In genomic region chr2:13046557-13047165, GRCh38 we compare ENCODE assay signal across 10 cellular contexts.
A peak's percentile ranks its signal among the peaks of the same experiment; 100 is the strongest.
DNase-seq lines count a peak whose midpoint lies in the region; ATAC-seq lines count a peak whose summit lies in the region.
"Had no signal": no experiment of that assay in that cellular context is flagged by ENCODE, and none has a peak within 500 bp of the region (broad histone marks: within the 10 kb centered on the region; RNA-seq: fewer than 3 reads in every experiment).

No MANE protein-coding gene starts in this region.

- H3K36me3 Mint-ChIP-seq in activated naive CD4-positive, alpha-beta T cell treated with anti-CD3 and anti-CD28 coated beads, Interleukin-2, amount 50 U/mL, for 72 hours = peaks cover under 1 to 8% of the 10 kb centered on the region in 2 donors

- DNase-seq in NCI-H2196 (lab: John Stamatoyannopoulos, UW; ENCODE audit: unreplicated experiment) = peak; percentile 26
- no peak for DNase-seq in NCI-H2196 treated with DMSO at 0.1 percent for 48 hours (lab: John Stamatoyannopoulos, UW; ENCODE audit: unreplicated experiment)
- DNase-seq in NCI-H2227 treated with DMSO at 0.1 percent for 48 hours (lab: John Stamatoyannopoulos, UW) = peak; percentile 29
- DNase-seq in dermis microvascular lymphatic vessel endothelial cell (ENCODE audit: low read depth in 2 of 2) = peak; percentile 3 to 14
- DNase-seq in pons (ENCODE audit: low spot score) = peak; percentile 18
- DNase-seq in activated naive CD4-positive, alpha-beta T cell treated with anti-CD3 and anti-CD28 coated beads, Interleukin-2, amount 50 U/mL, for 72 hours (ENCODE audit: low spot score in 2 of 2) = no peak
- DNase-seq in activated T-cell treated with anti-CD3 and anti-CD28 coated beads, Interleukin-2, amount 50 U/mL, for 1 hour = no peak
- DNase-seq: cerebellar nuclear complex had no signal

- peaks cover 5 to 8% of the 10 kb centered on the region in 2 donors for H3K9me3 Mint-ChIP-seq in activated naive CD4-positive, alpha-beta T cell treated with anti-CD3 and anti-CD28 coated beads, Interleukin-2, amount 50 U/mL, for 72 hours
- H3K9me3 Mint-ChIP-seq: T-helper 2 cell treated with Interferon-gamma antibody and Interleukin-4, amounts not matched to agents 5 μg/mL and 100 μg/mL, for 36 hours had no signal

- no peak overlapping the region for H3K27ac Mint-ChIP-seq in activated naive CD4-positive, alpha-beta T cell treated with anti-CD3 and anti-CD28 coated beads, Interleukin-2, amount 50 U/mL, for 72 hours
- H3K27ac Mint-ChIP-seq: T-helper 2 cell treated with Interferon-gamma antibody and Interleukin-4, amounts not matched to agents 5 μg/mL and 100 μg/mL, for 36 hours had no signal

- no peak for ATAC-seq in activated naive CD4-positive, alpha-beta T cell treated with anti-CD3 and anti-CD28 coated beads, Interleukin-2, amount 50 U/mL, for 72 hours
- no peak for ATAC-seq in HG03521 (IDR thresholded peaks at IDR 0.05; ENCODE audit: unreplicated experiment)

Comparison
In these comparisons a context has a peak if more than half of its experiments do, and no peak if none do; other contexts are left out.
1. DNase-seq: peak in NCI-H2196 (single experiment), NCI-H2227 treated with DMSO at 0.1 percent for 48 hours (single experiment), dermis microvascular lymphatic vessel endothelial cell (2 of 2) and pons (single experiment); none in NCI-H2196 treated with DMSO at 0.1 percent for 48 hours (single experiment), activated naive CD4-positive, alpha-beta T cell treated with anti-CD3 and anti-CD28 coated beads, Interleukin-2, amount 50 U/mL, for 72 hours (0 of 2) and activated T-cell treated with anti-CD3 and anti-CD28 coated beads, Interleukin-2, amount 50 U/mL, for 1 hour (single experiment).